Comparison of ENCODE assay signal across 8 cellular contexts in the genomic region with DNA sequence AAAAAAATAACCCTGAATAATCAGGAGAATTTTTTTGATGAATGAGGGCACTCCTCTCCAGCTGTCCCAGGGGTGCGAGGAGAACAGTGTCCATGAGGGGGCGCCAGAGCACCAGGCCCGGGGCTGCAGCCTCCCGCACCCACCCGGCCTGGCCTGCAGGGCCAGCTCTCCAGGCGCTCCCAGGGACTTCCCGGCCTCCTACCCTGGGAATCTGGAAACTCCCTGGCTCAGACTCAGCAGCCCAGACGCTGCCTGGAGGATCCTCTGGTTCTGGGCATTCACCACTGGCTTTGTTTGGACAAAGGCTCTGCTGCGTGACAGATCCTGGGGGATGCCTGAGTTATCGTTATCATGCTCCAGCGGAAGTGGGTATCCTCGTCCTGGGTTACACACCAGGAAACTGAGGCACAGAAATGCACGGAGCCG. TPM values are rescaled to one million over a fixed set of nuclear protein-coding genes. Genes with fewer than 3 reads are reported as not detected.
DNase-seq lines count a peak whose midpoint lies in the region; ATAC-seq, FAIRE-seq and TF ChIP-seq lines count a peak whose summit lies in the region.

No MANE protein-coding gene starts in this region.

- no peaks in the 10 kb centered on the region for H3K79me2 ChIP-seq in astrocyte (ENCODE audit: insufficient read depth, low read length)

- ATAC-seq in right cardiac atrium (peak; percentile 96 to 98), HG03175 (IDR thresholded peaks at IDR 0.05; ENCODE audit: unreplicated experiment) (no peak)

- H3K27ac Mint-ChIP-seq in T-helper 2 cell treated with Interferon-gamma antibody and Interleukin-4, amounts not matched to agents 5 μg/mL and 100 μg/mL, for 36 hours: no peak overlapping the region
- peak overlapping the region; percentile 62 for H3K27ac Mint-ChIP-seq in astrocyte (ENCODE audit: unreplicated experiment)

- DNase-seq in DMS53 treated with DMSO at 0.1 percent for 48 hours (lab: John Stamatoyannopoulos, UW; ENCODE audit: unreplicated experiment) (peak; percentile 20), LoVo (ENCODE audit: low spot score) (peak; percentile 69), astrocyte (ENCODE audit: low read depth) (peak; percentile 85), right cardiac atrium (peak; percentile 90 to 96 (median 95)), retina (peak; percentile 87), vagina (ENCODE audit: extremely low spot score in 2 of 2) (no peak)
- DNase-seq in T-helper 2 cell treated with Interferon-gamma antibody and Interleukin-4, amounts not matched to agents 5 μg/mL and 100 μg/mL, for 36 hours (ENCODE audit: low spot score): peak; percentile 45

- H3K27ac ChIP-seq in astrocyte (ENCODE audit: low read depth, low read length): peak overlapping the region; percentile 48
- no peak overlapping the region for H3K27ac ChIP-seq in right cardiac atrium (ENCODE audit: low read length)
- H3K27ac ChIP-seq in vagina: peak overlapping the region; percentile 18

- no peaks in the 10 kb centered on the region for H3K27me3 Mint-ChIP-seq in T-helper 2 cell treated with Interferon-gamma antibody and Interleukin-4, amounts not matched to agents 5 μg/mL and 100 μg/mL, for 36 hours (ENCODE audit: low read depth)
- H3K27me3 Mint-ChIP-seq in astrocyte (ENCODE audit: low read depth, unreplicated experiment): peaks cover 2% of the 10 kb centered on the region

- peaks cover 11% of the 10 kb centered on the region for H3K9me3 Mint-ChIP-seq in T-helper 2 cell treated with Interferon-gamma antibody and Interleukin-4, amounts not matched to agents 5 μg/mL and 100 μg/mL, for 36 hours
- H3K9me3 Mint-ChIP-seq in astrocyte (ENCODE audit: unreplicated experiment): peaks cover 7% of the 10 kb centered on the region

- no peak overlapping the region for H3K4me3 ChIP-seq in astrocyte (ENCODE audit: insufficient read depth, low read depth, low read length)
- no peak overlapping the region for H3K4me3 ChIP-seq in right cardiac atrium (ENCODE audit: low read length)
- no peak overlapping the region for H3K4me3 ChIP-seq in vagina

- H3K36me3 ChIP-seq in astrocyte (ENCODE audit: insufficient read depth, low read length): no peaks in the 10 kb centered on the region
- H3K36me3 ChIP-seq in vagina: peaks cover 0 to 8% of the 10 kb centered on the region in 2 donors

- H3K4me1 ChIP-seq in astrocyte (ENCODE audit: insufficient read depth, low read length): peaks cover 20% of the 10 kb centered on the region
- no peaks in the 10 kb centered on the region for H3K4me1 ChIP-seq in right cardiac atrium (ENCODE audit: control insufficient read depth, insufficient read depth, low read length)
- peaks cover 10% of the 10 kb centered on the region for H3K4me1 ChIP-seq in vagina

- no peaks in the 10 kb centered on the region for H3K27me3 ChIP-seq in astrocyte (ENCODE audit: insufficient read depth, low read length)
- H3K27me3 ChIP-seq in right cardiac atrium (ENCODE audit: control insufficient read depth, insufficient read depth): no peaks in the 10 kb centered on the region
- H3K27me3 ChIP-seq in vagina: no peaks in the 10 kb centered on the region

- peak overlapping the region; percentile 48 for H3K4me2 ChIP-seq in astrocyte (ENCODE audit: low read length)

- no peaks in the 10 kb centered on the region for H3K4me1 Mint-ChIP-seq in T-helper 2 cell treated with Interferon-gamma antibody and Interleukin-4, amounts not matched to agents 5 μg/mL and 100 μg/mL, for 36 hours (ENCODE audit: low read depth)
- H3K4me1 Mint-ChIP-seq in astrocyte (ENCODE audit: low read depth, unreplicated experiment): peaks cover 18% of the 10 kb centered on the region

- H3K9me3 ChIP-seq in astrocyte (ENCODE audit: insufficient read depth, low read depth, low read length): peaks cover 11% of the 10 kb centered on the region
- H3K9me3 ChIP-seq in right cardiac atrium (ENCODE audit: control insufficient read depth, low read length): no peaks in the 10 kb centered on the region
- no peaks in the 10 kb centered on the region for H3K9me3 ChIP-seq in vagina

- peak; percentile 91 for TF ChIP-seq CTCF in astrocyte (IDR thresholded peaks at IDR 0.05; ENCODE audit: insufficient read depth, low read depth, low read length)
- peak; percentile 85 to 99 (median 97) for TF ChIP-seq CTCF in vagina (IDR thresholded peaks at IDR 0.05)

- no peak overlapping the region for H3K4me3 Mint-ChIP-seq in T-helper 2 cell treated with Interferon-gamma antibody and Interleukin-4, amounts not matched to agents 5 μg/mL and 100 μg/mL, for 36 hours
- H3K4me3 Mint-ChIP-seq in astrocyte (ENCODE audit: unreplicated experiment): no peak overlapping the region

- FAIRE-seq in astrocyte (lab: Jason Lieb, UNC): no peak

- peak overlapping the region; percentile 59 for H3K9ac ChIP-seq in astrocyte (ENCODE audit: low read length)

- H3K36me3 Mint-ChIP-seq in T-helper 2 cell treated with Interferon-gamma antibody and Interleukin-4, amounts not matched to agents 5 μg/mL and 100 μg/mL, for 36 hours (ENCODE audit: low read depth): peaks cover 56% of the 10 kb centered on the region
- peaks cover 4% of the 10 kb centered on the region for H3K36me3 Mint-ChIP-seq in astrocyte (ENCODE audit: low read depth, unreplicated experiment)

- 10% methylated on average over 14 of the region's 14 CpGs for WGBS in right cardiac atrium

- peak overlapping the region; percentile 53 for H2AFZ ChIP-seq in astrocyte (ENCODE audit: low read depth, low read length)

- H4K20me1 ChIP-seq in astrocyte (ENCODE audit: insufficient read depth, low read length): peaks cover 4% of the 10 kb centered on the region

- no peak for TF ChIP-seq POLR2A in vagina (IDR thresholded peaks at IDR 0.05)

- intact Hi-C loops in right cardiac atrium (cut with DNase I): loop anchor here (2.0 to 10.0 kb wide), 3 partner anchors 151 to 194 kb away; no protein-coding TSS in a partner anchor
- intact Hi-C loops in vagina (cut with DNase I): loop anchor here (2.0 kb wide), 1 partner anchor 152 kb away; no protein-coding TSS in a partner anchor

RNA-seq across cellular contexts. Expression of a gene that starts 31.0 kb away (rescaled TPM):
- total RNA-seq in astrocyte: 12.6 and 12.8 TPM in 2 replicates
- 10 to 100 TPM in 2 of 4 donors, 1 to 10 TPM in 2; 7.4 to 15.8 (median 11.0) TPM for total RNA-seq in right cardiac atrium
- 7.3 TPM for polyA plus RNA-seq in right cardiac atrium
- 17.9 TPM for total RNA-seq in vagina

RNA-seq across cellular contexts. Expression of a gene that starts 50.0 kb away (rescaled TPM):
- 14.0 and 17.0 TPM in 2 replicates for total RNA-seq in astrocyte
- total RNA-seq in right cardiac atrium: 10 to 100 TPM in 2 of 4 donors, 1 to 10 TPM in 2; 6.2 to 10.8 (median 9.6) TPM
- 6.1 TPM for polyA plus RNA-seq in right cardiac atrium
- 26.8 TPM for total RNA-seq in vagina

Comparison
In these comparisons a context has a peak if more than half of its experiments do, and no peak if none do; other contexts are left out.
1. DNase-seq: peak in DMS53 treated with DMSO at 0.1 percent for 48 hours (single experiment), LoVo (single experiment), T-helper 2 cell treated with Interferon-gamma antibody and Interleukin-4, amounts not matched to agents 5 μg/mL and 100 μg/mL, for 36 hours (single experiment), astrocyte (single experiment), right cardiac atrium (3 of 3) and retina (single experiment); none in vagina (0 of 2).